In genomic region chr13:106103779-106104178, GRCh38 we compare ENCODE assay signal across 18 cellular contexts.
DNase-seq lines count a peak whose midpoint lies in the region; ATAC-seq, FAIRE-seq and TF ChIP-seq lines count a peak whose summit lies in the region.
"Had no signal": no experiment of that assay in that cellular context is flagged by ENCODE, and none has a peak within 500 bp of the region (broad histone marks: within the 10 kb centered on the region; RNA-seq: fewer than 3 reads in every experiment).

No MANE protein-coding gene starts in this region.

- H3K9me2 ChIP-seq in SK-N-SH (no peaks in the 10 kb centered on the region), hepatocyte (replicated peaks; ENCODE audit: insufficient read depth) (no peaks in the 10 kb centered on the region)

- H3K4me1 ChIP-seq in SK-N-SH (ENCODE audit: control insufficient read depth in 1 of 2, insufficient read depth in 2 of 2, low read depth in 1 of 2, low read length in 1 of 2) (peaks cover 0 to 16% of the 10 kb centered on the region in 2 experiments), SJSA1 (replicated peaks) (peaks cover 66% of the 10 kb centered on the region), hepatocyte (ENCODE audit: insufficient read depth) (peaks cover 43% of the 10 kb centered on the region), kidney (ENCODE audit: control insufficient read depth in 1 of 2, insufficient read depth in 1 of 2, low read depth in 1 of 2, low read length in 2 of 2) (peaks cover 0 to 3% of the 10 kb centered on the region in 2 donors)

- no peak for TF ChIP-seq EP300 in SK-N-SH (IDR thresholded peaks at IDR 0.05; ENCODE audit: borderline replicate concordance in 1 of 2, low read depth in 1 of 2, low read length in 1 of 2)

- no peak for DNase-seq in SK-N-SH
- DNase-seq in SJSA1 (ENCODE audit: low read depth in 1 of 2, low spot score in 2 of 2): peak in 1 of 2 experiments; percentile 84
- DNase-seq in hepatocyte (ENCODE audit: low spot score): peak; percentile 61
- DNase-seq in stimulated activated CD4-positive, alpha-beta T cell treated with anti-CD3 and anti-CD28 coated beads, Interleukin-15, amount 100 ng/mL, for 24 hours: no peak
- no peak for DNase-seq in kidney
- no peak for DNase-seq in cortex of kidney (lab: John Stamatoyannopoulos, UW)
- DNase-seq: activated CD4-positive, alpha-beta T cell treated with anti-CD3 and anti-CD28 coated beads for 48 hours; activated effector memory CD4-positive, alpha-beta T cell treated with anti-CD3 and anti-CD28 coated beads, Interleukin-2, amount 50 U/mL, for 16 hours; central memory CD4-positive, alpha-beta T cell; NCI-H1436; NCI-H82; testis had no signal

- H3K9ac ChIP-seq in SK-N-SH (no peak overlapping the region), kidney (ENCODE audit: low read length in 2 of 2) (no peak overlapping the region)

- no peaks in the 10 kb centered on the region for H3K79me2 ChIP-seq in SK-N-SH (ENCODE audit: insufficient read depth)
- no peaks in the 10 kb centered on the region for H3K79me2 ChIP-seq in hepatocyte

- no peaks in the 10 kb centered on the region for H3K9me3 ChIP-seq in SK-N-SH
- no peaks in the 10 kb centered on the region for H3K9me3 ChIP-seq in SJSA1 (replicated peaks)
- H3K9me3 ChIP-seq in hepatocyte (ENCODE audit: low read depth): no peaks in the 10 kb centered on the region
- no peaks in the 10 kb centered on the region for H3K9me3 ChIP-seq in kidney (ENCODE audit: control insufficient read depth in 1 of 2, low read length in 2 of 2)
- H3K9me3 ChIP-seq: testis had no signal

- POLR2A ChIA-PET in SK-N-SH (lab: Yijun Ruan, JAX): no interaction called here

- H3F3A ChIP-seq in SK-N-SH (replicated peaks; ENCODE audit: insufficient read depth): peaks cover 13% of the 10 kb centered on the region

- H2AFZ ChIP-seq in SK-N-SH (ENCODE audit: low read depth) (peak overlapping the region; percentile 60; the same call in 1 of the 2 replicates), hepatocyte (no peak overlapping the region)

- no peak overlapping the region for H3K4me3 ChIP-seq in SK-N-SH (ENCODE audit: low read depth in 2 of 2, low read length in 1 of 2)
- no peak overlapping the region for H3K4me3 ChIP-seq in SJSA1
- H3K4me3 ChIP-seq in hepatocyte: no peak overlapping the region
- no peak overlapping the region for H3K4me3 ChIP-seq in kidney (ENCODE audit: low read length in 2 of 2)
- H3K4me3 ChIP-seq: testis had no signal

- no peaks in the 10 kb centered on the region for H4K20me1 ChIP-seq in SK-N-SH (ENCODE audit: insufficient read depth)
- no peaks in the 10 kb centered on the region for H4K20me1 ChIP-seq in hepatocyte (ENCODE audit: insufficient read depth, poor library complexity, severe bottlenecking)

- intact Hi-C loops in kidney (cut with DNase I): no loop called here

- 74% methylated on average over 10 of the region's 10 CpGs for WGBS in SK-N-SH (ENCODE audit: low lambda C conversion rate)
- 74% methylated on average over 10 of the region's 10 CpGs for WGBS in hepatocyte (ENCODE audit: low lambda C conversion rate, missing lambda C conversion rate)

- H3K27me3 ChIP-seq in SK-N-SH (ENCODE audit: insufficient read depth): no peaks in the 10 kb centered on the region
- H3K27me3 ChIP-seq in SJSA1 (replicated peaks): no peaks in the 10 kb centered on the region
- H3K27me3 ChIP-seq in hepatocyte: no peaks in the 10 kb centered on the region
- H3K27me3 ChIP-seq: testis had no signal

- H3K36me3 ChIP-seq in SK-N-SH (replicated peaks in 1 of 2; ENCODE audit: control insufficient read depth in 1 of 2, insufficient read depth in 2 of 2, low read length in 1 of 2): no peaks in the 10 kb centered on the region
- no peaks in the 10 kb centered on the region for H3K36me3 ChIP-seq in SJSA1
- no peaks in the 10 kb centered on the region for H3K36me3 ChIP-seq in hepatocyte (replicated peaks; ENCODE audit: insufficient read depth, low read depth)
- H3K36me3 ChIP-seq in kidney (ENCODE audit: control insufficient read depth in 1 of 2, insufficient read depth in 2 of 2, low read length in 2 of 2): no peaks in the 10 kb centered on the region

- H3K4me2 ChIP-seq in SK-N-SH: peak overlapping the region; percentile 57; the same call in 1 of the 2 replicates
- H3K4me2 ChIP-seq in hepatocyte: peak overlapping the region; percentile 52

- TF ChIP-seq CTCF in SK-N-SH (IDR thresholded peaks at IDR 0.05): no peak
- no peak for TF ChIP-seq CTCF in hepatocyte (IDR thresholded peaks at IDR 0.05; ENCODE audit: poor library complexity)
- no peak for TF ChIP-seq CTCF in kidney (IDR thresholded peaks at IDR 0.05; ENCODE audit: borderline replicate concordance, extremely low read depth, insufficient read depth)

- peak overlapping the region in 1 of 2 experiments; percentile 90; a peak in 2 of 4 replicates for H3K27ac ChIP-seq in SK-N-SH (ENCODE audit: low read depth in 2 of 2, low read length in 1 of 2)
- H3K27ac ChIP-seq in SJSA1: peak overlapping the region; percentile 90
- peak overlapping the region; percentile 92 for H3K27ac ChIP-seq in hepatocyte
- H3K27ac ChIP-seq in kidney (ENCODE audit: low read depth in 2 of 2, low read length in 2 of 2): no peak overlapping the region
- H3K27ac ChIP-seq: 22Rv1, testis had no signal

- no peak for TF ChIP-seq RAD21 in SK-N-SH (IDR thresholded peaks at IDR 0.05; ENCODE audit: low read length)

- no peak for FAIRE-seq in kidney (lab: Jason Lieb, UNC)
- FAIRE-seq: D721Med, GM12891 had no signal

- no peak for ATAC-seq in SK-N-SH treated with all-trans-retinoic acid at 6 μM for 48 hours
- ATAC-seq in HG02571 (IDR thresholded peaks at IDR 0.05; ENCODE audit: unreplicated experiment): no peak
- ATAC-seq: sciatic nerve had no signal

- CTCF ChIA-PET in SK-N-SH (lab: Yijun Ruan, JAX): interaction anchor here (1.3 kb wide), 1 partner anchor 433 kb away, joined by 3 read pairs; no protein-coding TSS in a partner anchor

TF ChIP-seq in SK-N-SH, 30 proteins besides CTCF, POLR2A, EP300 and RAD21:
- TF ChIP-seq SIN3A (IDR thresholded peaks at IDR 0.05; ENCODE audit: borderline replicate concordance, low read depth, low read length): no peak
- no peak for TF ChIP-seq ELF1 (IDR thresholded peaks at IDR 0.05)
- TF ChIP-seq MXI1 (IDR thresholded peaks at IDR 0.05; ENCODE audit: low read depth, low read length): no peak
- TF ChIP-seq RCOR1 (IDR thresholded peaks at IDR 0.05; ENCODE audit: low read length): no peak

TF ChIP-seq in SK-N-SH treated with all-trans-retinoic acid at 6 μM for 48 hours, 23 proteins besides CTCF, POLR2A, EP300 and RAD21:
- no peak for TF ChIP-seq OSR1 (CRISPR knock-in tag; IDR thresholded peaks at IDR 0.05)
- TF ChIP-seq ZNF70 (CRISPR knock-in tag; IDR thresholded peaks at IDR 0.05): no peak
- TF ChIP-seq PATZ1 (CRISPR knock-in tag; IDR thresholded peaks at IDR 0.05; ENCODE audit: borderline replicate concordance): no peak

Comparison
In these comparisons a context has a peak if more than half of its experiments do, and no peak if none do; other contexts are left out.
1. H3K27ac ChIP-seq: peak in SJSA1 (single experiment) and hepatocyte (single experiment); none in kidney (0 of 2).